ENCODE assay signal across 1 cellular context in the genomic region with DNA sequence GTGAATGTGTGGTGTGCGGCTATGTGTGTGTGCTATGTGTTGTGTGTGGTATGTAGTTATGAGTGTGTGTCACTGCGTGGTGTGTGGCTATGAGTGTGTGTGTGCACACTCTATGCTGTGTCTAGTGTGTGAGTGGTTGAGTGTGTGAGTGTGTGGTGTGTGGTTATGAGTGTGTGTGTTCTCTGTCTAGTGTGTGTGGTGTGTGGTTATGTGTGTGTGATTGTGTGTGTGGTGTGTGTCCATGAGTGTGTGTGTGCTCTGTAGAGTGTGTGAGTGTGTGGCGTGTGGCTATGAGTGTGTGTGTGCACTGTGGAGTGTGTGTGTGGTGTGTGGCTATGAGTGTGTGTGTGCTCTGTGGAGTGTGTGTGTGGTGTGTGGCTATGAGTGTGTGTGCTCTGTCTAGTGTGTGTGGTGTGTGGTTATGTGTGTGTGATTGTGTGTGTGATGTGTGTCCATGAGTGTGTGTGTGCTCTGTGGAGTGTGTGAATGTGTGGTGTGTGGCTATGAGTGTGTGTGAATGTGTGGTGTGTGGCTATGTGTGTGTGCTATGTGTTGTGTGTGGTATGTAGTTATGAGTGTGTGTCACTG.
TF ChIP-seq lines count a peak whose summit lies in the region.

No MANE protein-coding gene starts in this region.

TF ChIP-seq in HCT116, 20 proteins besides CTCF, POLR2A, EP300 and RAD21:
- TF ChIP-seq JUND (IDR thresholded peaks at IDR 0.05) (no peak), CBX3 (IDR thresholded peaks at IDR 0.05; ENCODE audit: low read depth) (0 out of 2 replicates have a peak, but pooled peaks have one; percentile 12), POLR2AphosphoS5 (IDR thresholded peaks at IDR 0.05; ENCODE audit: low read depth, low read length) (no peak), SP1 (IDR thresholded peaks at IDR 0.05; ENCODE audit: low read depth) (no peak)
- TF ChIP-seq, protein P1, sequence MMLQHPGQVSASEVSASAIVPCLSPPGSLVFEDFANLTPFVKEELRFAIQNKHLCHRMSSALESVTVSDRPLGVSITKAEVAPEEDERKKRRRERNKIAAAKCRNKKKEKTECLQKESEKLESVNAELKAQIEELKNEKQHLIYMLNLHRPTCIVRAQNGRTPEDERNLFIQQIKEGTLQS (IDR thresholded peaks at IDR 0.05): no peak
TF ChIP-seq in HCT116: peak in this region for 1.
